In the genomic region with DNA sequence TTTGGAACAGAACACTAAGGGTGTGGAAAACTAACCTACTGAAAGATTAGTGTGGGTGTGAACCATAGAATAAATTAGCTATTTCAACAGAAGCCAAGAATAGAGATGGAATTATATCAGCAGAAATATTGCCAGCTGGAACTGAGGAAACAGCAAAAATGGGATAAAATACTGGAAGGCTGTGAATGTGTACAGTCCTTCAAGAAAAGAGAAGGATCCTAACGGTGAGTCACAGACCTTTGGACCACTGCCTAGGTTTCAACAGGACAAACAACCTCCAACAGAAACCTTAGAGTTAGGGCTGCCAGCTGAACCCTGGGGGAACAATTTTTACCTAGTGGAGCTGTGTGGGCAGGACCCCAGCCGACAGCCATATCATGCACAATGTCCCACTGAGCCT, we compare ENCODE assay signal across 16 cellular contexts.
"Had no signal": no experiment of that assay in that cellular context is flagged by ENCODE, and none has a peak within 500 bp of the region (broad histone marks: within the 10 kb centered on the region; RNA-seq: fewer than 3 reads in every experiment).

No MANE protein-coding gene starts in this region.

- H3K36me3 ChIP-seq: breast epithelium, lower lobe of right lung, spleen, thoracic aorta had no signal

- H3K27me3 ChIP-seq: breast epithelium, spleen had no signal

- DNase-seq: activated CD4-positive, alpha-beta T cell treated with anti-CD3 and anti-CD28 coated beads, Interleukin-2, amount 10 ng/mL, durations not matched to agents 7 days and 5 days; activated CD4-positive, CD25-positive, alpha-beta regulatory T cell treated with anti-CD3 and anti-CD28 coated beads, Interleukin-2, amount 50 U/mL, for 72 hours; activated CD8-positive, alpha-beta memory T cell treated with anti-CD3 and anti-CD28 coated beads, Interleukin-2, amount 10 ng/mL, durations not matched to agents 7 days and 5 days; activated CD8-positive, alpha-beta T cell treated with anti-CD3 and anti-CD28 coated beads for 36 hours; activated effector memory CD4-positive, alpha-beta T cell treated with anti-CD3 and anti-CD28 coated beads, Interleukin-2, amount 50 U/mL, for 16 hours; activated T-cell treated with anti-CD3 and anti-CD28 coated beads for 4 hours; lower lobe of right lung; naive thymus-derived CD4-positive, alpha-beta T cell; occipital lobe; retina; spleen; stimulated activated CD4-positive, alpha-beta T cell treated with anti-CD3 and anti-CD28 coated beads, Interleukin-4, amount 100 ng/mL, for 1 hour; stimulated activated naive CD4-positive, alpha-beta T cell had no signal

- H3K9me3 ChIP-seq: lower lobe of right lung, thoracic aorta had no signal

- H3K4me3 ChIP-seq: breast epithelium, coronary artery, lower lobe of right lung, spleen, thoracic aorta had no signal
